30 cellular contexts compared by ENCODE assay signal in genomic region chr9:128314697-128315096, GRCh38.
"Had no signal": no experiment of that assay in that cellular context is flagged by ENCODE, and none has a peak within 500 bp of the region (broad histone marks: within the 10 kb centered on the region; RNA-seq: fewer than 3 reads in every experiment).

No MANE protein-coding gene starts in this region.

- H3K27ac Mint-ChIP-seq: nephron; stimulated activated memory B cell treated with anti-CD40 and anti-IgM and Interleukin-4, amounts not matched to agents 10 μg/mL and 1 μg/mL and 100 μg/mL, for 72 hours had no signal

- H3K9me3 ChIP-seq: heart right ventricle, left lung, lower lobe of right lung, pancreas, prostate gland, sigmoid colon, thoracic aorta, tibial artery, upper lobe of right lung had no signal

- H2AFZ ChIP-seq: hepatocyte had no signal

- H3K79me2 ChIP-seq: hepatocyte had no signal

- DNase-seq: heart right ventricle; kidney glomerular epithelial cell; left colon; left lung; lower lobe of right lung; mammary epithelial cell; mesenchymal stem cell; naive thymus-derived CD8-positive, alpha-beta T cell; pancreas; retina; right cardiac atrium; sigmoid colon; small intestine; stimulated activated CD4-positive, alpha-beta T cell treated with anti-CD3 and anti-CD28 coated beads, Interleukin-1b, Interleukin-23, amount 100 ng/mL, for 48 hours; stimulated activated CD4-positive, alpha-beta T cell treated with anti-CD3 and anti-CD28 coated beads, Interleukin-2, amount 100 ng/mL, for 48 hours; stimulated activated CD4-positive, alpha-beta T cell treated with anti-CD3 and anti-CD28 coated beads, Interleukin-4, amount 100 ng/mL, for 4 hours; stimulated activated CD8-positive, alpha-beta memory T cell treated with anti-CD3 and anti-CD28 coated beads, Interleukin-4, amount 100 ng/mL, for 48 hours; stimulated activated naive CD4-positive, alpha-beta T cell treated with Interleukin-2 at 50 U/mL for 16 hours; stimulated activated naive CD8-positive, alpha-beta T cell treated with anti-CD3 and anti-CD28 coated beads, Interleukin-15, amount 100 ng/mL, for 72 hours; tibial artery; trophoblast cell; upper lobe of right lung had no signal

- H3K9me3 Mint-ChIP-seq: naive thymus-derived CD8-positive, alpha-beta T cell; nephron; neural crest cell; stimulated activated memory B cell treated with anti-CD40 and anti-IgM and Interleukin-4, amounts not matched to agents 10 μg/mL and 1 μg/mL and 100 μg/mL, for 72 hours; stimulated activated naive CD8-positive, alpha-beta T cell treated with anti-CD3 and anti-CD28 coated beads, Interleukin-15, amount 100 ng/mL, for 72 hours had no signal

- H3K4me1 Mint-ChIP-seq: nephron; stimulated activated memory B cell treated with anti-CD40 and anti-IgM and Interleukin-4, amounts not matched to agents 10 μg/mL and 1 μg/mL and 100 μg/mL, for 72 hours; stimulated activated naive CD8-positive, alpha-beta T cell treated with anti-CD3 and anti-CD28 coated beads, Interleukin-15, amount 100 ng/mL, for 72 hours had no signal

- H3K4me3 Mint-ChIP-seq: naive thymus-derived CD8-positive, alpha-beta T cell; nephron; stimulated activated memory B cell treated with anti-CD40 and anti-IgM and Interleukin-4, amounts not matched to agents 10 μg/mL and 1 μg/mL and 100 μg/mL, for 72 hours; stimulated activated naive CD8-positive, alpha-beta T cell treated with anti-CD3 and anti-CD28 coated beads, Interleukin-15, amount 100 ng/mL, for 72 hours had no signal

- H3K4me2 ChIP-seq: hepatocyte had no signal

- H3K27me3 ChIP-seq: heart right ventricle, hepatocyte, left lung, pancreas, sigmoid colon, tibial artery, upper lobe of right lung had no signal

- H3K27ac ChIP-seq: heart right ventricle, hepatocyte, left lung, lower lobe of right lung, pancreas, prostate gland, sigmoid colon, thoracic aorta, tibial artery, upper lobe of right lung had no signal

- H3K27me3 Mint-ChIP-seq: naive thymus-derived CD8-positive, alpha-beta T cell; stimulated activated memory B cell treated with anti-CD40 and anti-IgM and Interleukin-4, amounts not matched to agents 10 μg/mL and 1 μg/mL and 100 μg/mL, for 72 hours; stimulated activated naive CD8-positive, alpha-beta T cell treated with anti-CD3 and anti-CD28 coated beads, Interleukin-15, amount 100 ng/mL, for 72 hours had no signal

- H3K4me1 ChIP-seq: left lung, lower lobe of right lung, pancreas, prostate gland, sigmoid colon, tibial artery, upper lobe of right lung had no signal

- FAIRE-seq: keratinocyte, pancreas, small intestine, urothelium cell line had no signal

- H3K4me3 ChIP-seq: heart right ventricle, hepatocyte, left lung, lower lobe of right lung, pancreas, prostate gland, sigmoid colon, thoracic aorta, tibial artery, upper lobe of right lung had no signal

- ATAC-seq: heart right ventricle; left colon; left lung; lower lobe of right lung; naive thymus-derived CD8-positive, alpha-beta T cell; right cardiac atrium; stimulated activated memory B cell treated with anti-CD40 and anti-IgM and Interleukin-4, amounts not matched to agents 10 μg/mL and 1 μg/mL and 100 μg/mL, for 72 hours; stimulated activated naive CD8-positive, alpha-beta T cell treated with anti-CD3 and anti-CD28 coated beads, Interleukin-15, amount 100 ng/mL, for 72 hours; upper lobe of right lung had no signal
